30 cellular contexts compared by ENCODE assay signal in genomic region chr2:48173141-48173540, GRCh38.
"Had no signal": no experiment of that assay in that cellular context is flagged by ENCODE, and none has a peak within 500 bp of the region (broad histone marks: within the 10 kb centered on the region; RNA-seq: fewer than 3 reads in every experiment).

No MANE protein-coding gene starts in this region.

- H3K36me3 Mint-ChIP-seq: activated naive CD4-positive, alpha-beta T cell treated with anti-CD3 and anti-CD28 coated beads, Interleukin-2, amount 50 U/mL, for 72 hours; natural killer cell; stimulated activated memory B cell treated with anti-CD40 and anti-IgM and Interleukin-4, amounts not matched to agents 10 μg/mL and 1 μg/mL and 100 μg/mL, for 72 hours had no signal

- DNase-seq: activated CD4-positive, alpha-beta T cell treated with anti-CD3 and anti-CD28 coated beads for 4 hours; activated CD4-positive, alpha-beta T cell treated with anti-CD3 and anti-CD28 coated beads, Interleukin-2, amount 50 U/mL, for 4 hours; activated naive CD4-positive, alpha-beta T cell; activated T-cell treated with anti-CD3 and anti-CD28 coated beads for 4 hours; activated T-cell treated with anti-CD3 and anti-CD28 coated beads, Interleukin-2, amount 50 U/mL, for 72 hours; cerebellar nuclear complex; colonic mucosa; effector CD8-positive, alpha-beta T cell; foreskin fibroblast; heart right ventricle; kidney glomerular epithelial cell; left lung; lower lobe of right lung; mesendoderm; natural killer cell; retina; sigmoid colon; small intestine; stimulated activated CD4-positive, alpha-beta T cell treated with anti-CD3 and anti-CD28 coated beads, Interleukin-1b, Interleukin-23, amount 100 ng/mL, for 48 hours; stimulated activated CD4-positive, alpha-beta T cell treated with anti-CD3 and anti-CD28 coated beads, Interleukin-4, amount 100 ng/mL, for 4 hours; stimulated activated CD8-positive, alpha-beta memory T cell treated with anti-CD3 and anti-CD28 coated beads, Interleukin-4, amount 100 ng/mL, for 48 hours; stimulated activated naive CD8-positive, alpha-beta T cell treated with anti-CD3 and anti-CD28 coated beads, Interleukin-15, amount 100 ng/mL, for 72 hours; T-helper 1 cell; thyroid gland; upper lobe of left lung had no signal

- H3K27me3 Mint-ChIP-seq: stimulated activated memory B cell treated with anti-CD40 and anti-IgM and Interleukin-4, amounts not matched to agents 10 μg/mL and 1 μg/mL and 100 μg/mL, for 72 hours; stimulated activated naive CD8-positive, alpha-beta T cell treated with anti-CD3 and anti-CD28 coated beads, Interleukin-15, amount 100 ng/mL, for 72 hours had no signal

- H3K4me1 Mint-ChIP-seq: natural killer cell; stimulated activated memory B cell treated with anti-CD40 and anti-IgM and Interleukin-4, amounts not matched to agents 10 μg/mL and 1 μg/mL and 100 μg/mL, for 72 hours; stimulated activated naive CD8-positive, alpha-beta T cell treated with anti-CD3 and anti-CD28 coated beads, Interleukin-15, amount 100 ng/mL, for 72 hours had no signal

- ATAC-seq: activated naive CD4-positive, alpha-beta T cell treated with anti-CD3 and anti-CD28 coated beads, Interleukin-2, amount 50 U/mL, for 72 hours; activated T-cell treated with anti-CD3 and anti-CD28 coated beads, Interleukin-2, amount 50 U/mL, for 72 hours; heart right ventricle; left lung; lower lobe of right lung; natural killer cell; stimulated activated memory B cell treated with anti-CD40 and anti-IgM and Interleukin-4, amounts not matched to agents 10 μg/mL and 1 μg/mL and 100 μg/mL, for 72 hours; stimulated activated naive CD8-positive, alpha-beta T cell treated with anti-CD3 and anti-CD28 coated beads, Interleukin-15, amount 100 ng/mL, for 72 hours had no signal

- H3K36me3 ChIP-seq: cardiac muscle cell, colonic mucosa, heart right ventricle, left lung, lower lobe of right lung, sigmoid colon, thyroid gland, upper lobe of left lung, vagina had no signal

- H3K27me3 ChIP-seq: cardiac muscle cell, colonic mucosa, heart right ventricle, left lung, sigmoid colon, thyroid gland, upper lobe of left lung, vagina had no signal

- H3K27ac ChIP-seq: cardiac muscle cell, colonic mucosa, heart right ventricle, left lung, lower lobe of right lung, sigmoid colon, thyroid gland, upper lobe of left lung, vagina had no signal

- H3K4me3 Mint-ChIP-seq: activated T-cell treated with anti-CD3 and anti-CD28 coated beads, Interleukin-2, amount 50 U/mL, for 72 hours; natural killer cell; stimulated activated memory B cell treated with anti-CD40 and anti-IgM and Interleukin-4, amounts not matched to agents 10 μg/mL and 1 μg/mL and 100 μg/mL, for 72 hours; stimulated activated naive CD8-positive, alpha-beta T cell treated with anti-CD3 and anti-CD28 coated beads, Interleukin-15, amount 100 ng/mL, for 72 hours; T-helper 2 cell treated with Interferon-gamma antibody and Interleukin-4, amounts not matched to agents 5 μg/mL and 100 μg/mL, for 36 hours had no signal

- H3K9me3 Mint-ChIP-seq: activated T-cell treated with anti-CD3 and anti-CD28 coated beads, Interleukin-2, amount 50 U/mL, for 72 hours; natural killer cell; stimulated activated memory B cell treated with anti-CD40 and anti-IgM and Interleukin-4, amounts not matched to agents 10 μg/mL and 1 μg/mL and 100 μg/mL, for 72 hours; T-helper 2 cell treated with Interferon-gamma antibody and Interleukin-4, amounts not matched to agents 5 μg/mL and 100 μg/mL, for 36 hours had no signal

- H3K4me3 ChIP-seq: cardiac muscle cell, colonic mucosa, heart right ventricle, left lung, lower lobe of right lung, sigmoid colon, thyroid gland, upper lobe of left lung, vagina had no signal

- H3K4me1 ChIP-seq: colonic mucosa, lower lobe of right lung, sigmoid colon, thyroid gland, upper lobe of left lung, vagina had no signal

- H3K9me3 ChIP-seq: colonic mucosa, heart right ventricle, lower lobe of right lung, thyroid gland, upper lobe of left lung, vagina had no signal

- H3K27ac Mint-ChIP-seq: activated naive CD4-positive, alpha-beta T cell treated with anti-CD3 and anti-CD28 coated beads, Interleukin-2, amount 50 U/mL, for 72 hours; activated T-cell treated with anti-CD3 and anti-CD28 coated beads, Interleukin-2, amount 50 U/mL, for 72 hours; natural killer cell; stimulated activated memory B cell treated with anti-CD40 and anti-IgM and Interleukin-4, amounts not matched to agents 10 μg/mL and 1 μg/mL and 100 μg/mL, for 72 hours; T-helper 2 cell treated with Interferon-gamma antibody and Interleukin-4, amounts not matched to agents 5 μg/mL and 100 μg/mL, for 36 hours had no signal
